ENCODE assay signal across 1 cellular context in genomic region chr20:35607003-35607735, GRCh38.
TF ChIP-seq lines count a peak whose summit lies in the region.

No MANE protein-coding gene starts in this region.

TF ChIP-seq in HEK293, 187 proteins besides CTCF, POLR2A, EP300 and RAD21 (continued from another document):
- TF ChIP-seq EGR2 (tag by site-specific recombination; IDR thresholded peaks at IDR 0.05; ENCODE audit: low read depth) = peak; percentile 65
- no peak for TF ChIP-seq ZNF677 (tag by site-specific recombination; IDR thresholded peaks at IDR 0.05)
- no peak for TF ChIP-seq BCL11B (tag by site-specific recombination; IDR thresholded peaks at IDR 0.05; ENCODE audit: low read depth)
- TF ChIP-seq KLF9 (tag by site-specific recombination; IDR thresholded peaks at IDR 0.05; ENCODE audit: low read depth) = no peak
- no peak for TF ChIP-seq ZNF26 (tag by site-specific recombination; IDR thresholded peaks at IDR 0.05)
- TF ChIP-seq ZNF473 (tag by site-specific recombination; IDR thresholded peaks at IDR 0.05) = no peak
- no peak for TF ChIP-seq PBX3 (CRISPR knock-in tag; IDR thresholded peaks at IDR 0.05)
- no peak for TF ChIP-seq ZNF791 (tag by site-specific recombination; IDR thresholded peaks at IDR 0.05)
- no peak for TF ChIP-seq HOXC10 (CRISPR knock-in tag; IDR thresholded peaks at IDR 0.05)
- TF ChIP-seq ZNF785 (tag by site-specific recombination; IDR thresholded peaks at IDR 0.05) = no peak
- peak; percentile 14; the same call in 1 of the 2 replicates for TF ChIP-seq KLF17 (tag by site-specific recombination; IDR thresholded peaks at IDR 0.05)
TF ChIP-seq in HEK293: peak in this region for 3.
